ENCODE assay signal across 32 cellular contexts in the genomic region with DNA sequence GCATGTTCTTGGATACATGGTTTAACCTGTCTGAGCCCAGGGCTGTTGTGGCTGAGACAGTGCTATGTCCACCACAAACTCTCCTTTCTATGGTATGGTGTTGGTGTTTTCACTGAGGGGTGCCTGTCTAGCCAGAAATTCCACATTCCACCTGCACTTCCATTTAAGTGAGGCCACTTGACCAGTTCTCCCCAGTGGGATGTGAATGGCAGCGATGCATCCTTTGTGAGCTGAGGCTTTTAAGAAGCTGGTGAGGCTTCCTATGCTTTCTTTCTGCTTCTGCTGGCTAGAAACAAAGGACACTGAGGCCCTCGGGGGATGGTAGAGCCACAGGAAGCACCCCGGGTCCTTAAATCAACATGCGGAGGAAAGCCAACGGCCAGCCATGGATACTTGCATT.
A peak's percentile ranks its signal among the peaks of the same experiment; 100 is the strongest.
DNase-seq lines count a peak whose midpoint lies in the region; TF ChIP-seq lines count a peak whose summit lies in the region.
"Had no signal": no experiment of that assay in that cellular context is flagged by ENCODE, and none has a peak within 500 bp of the region (broad histone marks: within the 10 kb centered on the region; RNA-seq: fewer than 3 reads in every experiment).

No MANE protein-coding gene starts in this region.

- H4K5ac ChIP-seq in mesendoderm (ENCODE audit: low read length) = no peak overlapping the region

- no peak overlapping the region for H2AK5ac ChIP-seq in mesendoderm (ENCODE audit: low read length)

- no peak overlapping the region for H3K9ac ChIP-seq in endodermal cell (ENCODE audit: extremely low read depth, low read length, poor library complexity, severe bottlenecking)
- no peak overlapping the region for H3K9ac ChIP-seq in mesendoderm (ENCODE audit: low read length)

- H3K27ac Mint-ChIP-seq in endodermal cell = peak overlapping the region; percentile 74
- H3K27ac Mint-ChIP-seq in activated CD4-positive, alpha-beta memory T cell treated with anti-CD3 and anti-CD28 coated beads, Interleukin-2, amount 10 ng/mL, durations not matched to agents 7 days and 5 days = no peak overlapping the region
- H3K27ac Mint-ChIP-seq: activated T-helper 2 cell treated with anti-CD3 and anti-CD28 coated beads, Interferon-gamma antibody, Interleukin-2, Interleukin-4, amounts not matched to agents 10 μg/mL and 5 μg/mL and 100 μg/mL, durations not matched to agents 14 hours and 24 hours and 36 hours; CD4-positive, alpha-beta T cell; dendritic cell treated with granulocyte-macrophage colony-stimulating factor and Interleukin-4, amounts not matched to agents 40 ng/mL and 50 ng/mL, for 4 days; IgD-negative memory B cell had no signal

- H3K56ac ChIP-seq in mesendoderm (ENCODE audit: low read length) = no peak overlapping the region

- H2BK15ac ChIP-seq in mesendoderm (replicated peaks; ENCODE audit: low read depth) = no peak overlapping the region

- 46 to 55% methylated on average over 5 of the region's 5 CpGs for WGBS in endodermal cell (ENCODE audit: insufficient coverage in 1 of 2, insufficient read length in 1 of 2), 2 experiments
- no CpG with 5 or more reads among the region's 5 CpGs for WGBS in mesendoderm (ENCODE audit: extremely low coverage, insufficient coverage, low lambda C conversion rate)
- 34 to 50% methylated on average over 4 to 5 of the region's 5 CpGs for WGBS in transverse colon (ENCODE audit: low coverage in 1 of 2), 2 donors

- H3K4me3 ChIP-seq in endodermal cell (ENCODE audit: low read length) (no peak overlapping the region), mesendoderm (ENCODE audit: low read length) (no peak overlapping the region), transverse colon (no peak overlapping the region)
- H3K4me3 ChIP-seq: body of pancreas, heart left ventricle, pancreas, skin epidermis, suprapubic skin had no signal

- POLR2A ChIA-PET in activated CD4-positive, alpha-beta memory T cell treated with anti-CD3 and anti-CD28 coated beads, Interleukin-2, amount 10 ng/mL, durations not matched to agents 7 days and 5 days (lab: Charles Lee) = no interaction called here

- peaks cover 1% of the 10 kb centered on the region for H3K9me3 Mint-ChIP-seq in endodermal cell
- H3K9me3 Mint-ChIP-seq in activated CD4-positive, alpha-beta memory T cell treated with anti-CD3 and anti-CD28 coated beads, Interleukin-2, amount 10 ng/mL, durations not matched to agents 7 days and 5 days = no peaks in the 10 kb centered on the region
- H3K9me3 Mint-ChIP-seq: activated T-helper 2 cell treated with anti-CD3 and anti-CD28 coated beads, Interferon-gamma antibody, Interleukin-2, Interleukin-4, amounts not matched to agents 10 μg/mL and 5 μg/mL and 100 μg/mL, durations not matched to agents 14 hours and 24 hours and 36 hours; CD4-positive, alpha-beta T cell; IgD-negative memory B cell had no signal

- no peaks in the 10 kb centered on the region for H3K36me3 ChIP-seq in endodermal cell (ENCODE audit: control insufficient read depth, insufficient read depth, low read length)
- no peaks in the 10 kb centered on the region for H3K36me3 ChIP-seq in mesendoderm (ENCODE audit: control insufficient read depth, insufficient read depth, low read length)
- no peaks in the 10 kb centered on the region for H3K36me3 ChIP-seq in transverse colon
- H3K36me3 ChIP-seq: heart left ventricle, pancreas, suprapubic skin had no signal

- H3K27ac ChIP-seq in endodermal cell (ENCODE audit: low read depth, low read length) (no peak overlapping the region), mesendoderm (ENCODE audit: low read depth, low read length) (no peak overlapping the region), transverse colon (no peak overlapping the region)
- H3K27ac ChIP-seq: body of pancreas, heart left ventricle, pancreas, skin epidermis, suprapubic skin had no signal

- H3K4ac ChIP-seq in mesendoderm (ENCODE audit: low read depth, low read length) = no peak overlapping the region

- intact Hi-C loops in transverse colon (cut with DNase I; ENCODE audit: low total_unique reads) = no loop called here

- CTCF ChIA-PET in activated CD4-positive, alpha-beta memory T cell treated with anti-CD3 and anti-CD28 coated beads, Interleukin-2, amount 10 ng/mL, durations not matched to agents 7 days and 5 days (lab: Charles Lee) = no interaction called here

- peak overlapping the region; percentile 28 for H3K4me3 Mint-ChIP-seq in endodermal cell
- H3K4me3 Mint-ChIP-seq in activated CD4-positive, alpha-beta memory T cell treated with anti-CD3 and anti-CD28 coated beads, Interleukin-2, amount 10 ng/mL, durations not matched to agents 7 days and 5 days = no peak overlapping the region
- H3K4me3 Mint-ChIP-seq: CD4-positive, alpha-beta T cell; dendritic cell treated with granulocyte-macrophage colony-stimulating factor and Interleukin-4, amounts not matched to agents 40 ng/mL and 50 ng/mL, for 4 days; IgD-negative memory B cell; neural crest cell had no signal

- no peak for TF ChIP-seq POLR2A in transverse colon (IDR thresholded peaks at IDR 0.05)

- TF ChIP-seq CTCF in endodermal cell (conservative IDR thresholded peaks at IDR 0.05) (no peak), transverse colon (IDR thresholded peaks at IDR 0.05) (no peak)

- H2BK5ac ChIP-seq in mesendoderm (ENCODE audit: low read length) = no peak overlapping the region

- H3K79me1 ChIP-seq in mesendoderm (ENCODE audit: low read length) = no peaks in the 10 kb centered on the region

- no peak for TF ChIP-seq EP300 in transverse colon (IDR thresholded peaks at IDR 0.05; ENCODE audit: low read depth)

- peaks cover 2% of the 10 kb centered on the region for H3K27me3 Mint-ChIP-seq in endodermal cell (ENCODE audit: insufficient read depth)
- H3K27me3 Mint-ChIP-seq in activated CD4-positive, alpha-beta memory T cell treated with anti-CD3 and anti-CD28 coated beads, Interleukin-2, amount 10 ng/mL, durations not matched to agents 7 days and 5 days = peaks cover 2% of the 10 kb centered on the region
- H3K27me3 Mint-ChIP-seq: dendritic cell treated with granulocyte-macrophage colony-stimulating factor and Interleukin-4, amounts not matched to agents 40 ng/mL and 50 ng/mL, for 4 days had no signal

- H3K4me1 ChIP-seq in endodermal cell (ENCODE audit: control insufficient read depth, insufficient read depth, low read length) = no peaks in the 10 kb centered on the region
- peaks cover 3% of the 10 kb centered on the region for H3K4me1 ChIP-seq in mesendoderm (ENCODE audit: control insufficient read depth, low read depth, low read length)
- H3K4me1 ChIP-seq in transverse colon = no peaks in the 10 kb centered on the region
- H3K4me1 ChIP-seq: body of pancreas, heart left ventricle, pancreas, suprapubic skin had no signal

- H3K18ac ChIP-seq in mesendoderm (ENCODE audit: low read length) = no peak overlapping the region

- H3K9me3 ChIP-seq in endodermal cell (ENCODE audit: control insufficient read depth, low read length) = no peaks in the 10 kb centered on the region
- no peaks in the 10 kb centered on the region for H3K9me3 ChIP-seq in transverse colon
- H3K9me3 ChIP-seq: body of pancreas, heart left ventricle, pancreas, suprapubic skin had no signal

- no peaks in the 10 kb centered on the region for H3K79me2 ChIP-seq in mesendoderm (ENCODE audit: control insufficient read depth, insufficient read depth, low read length)

- DNase-seq in DMS79 treated with DMSO at 0.1 percent for 48 hours (lab: John Stamatoyannopoulos, UW) (peak; percentile 16), NCI-H1417 treated with DMSO at 0.1 percent for 48 hours (lab: John Stamatoyannopoulos, UW) (peak; percentile 16), endodermal cell (peak; percentile 71), mesendoderm (peak; percentile 76), transverse colon (no peak), NOMO-1 (lab: John Stamatoyannopoulos, UW; ENCODE audit: unreplicated experiment in 2 of 2) (no peak)
- DNase-seq in activated CD4-positive, alpha-beta memory T cell treated with anti-CD3 and anti-CD28 coated beads, Interleukin-2, amount 10 ng/mL, durations not matched to agents 7 days and 5 days = no peak
- DNase-seq: activated CD4-positive, alpha-beta T cell treated with anti-CD3 and anti-CD28 coated beads for 48 hours; activated CD8-positive, alpha-beta memory T cell treated with anti-CD3 and anti-CD28 coated beads for 24 hours; activated naive CD4-positive, alpha-beta T cell treated with anti-CD3 and anti-CD28 coated beads, Interleukin-2, amount 50 U/mL, for 16 hours; activated T-cell treated with anti-CD3 and anti-CD28 coated beads for 4 hours; AML-193; body of pancreas; CD4-positive, alpha-beta T cell; EL; foreskin fibroblast; HCEC 1CT; heart left ventricle; MV-4-11; NCI-H1694; NCI-H2171; NCI-H526; pancreas; SHP77 treated with DMSO at 0.1 percent for 48 hours; stimulated activated naive CD4-positive, alpha-beta T cell; SW 1271 had no signal

- peaks cover 14% of the 10 kb centered on the region for H3K4me1 Mint-ChIP-seq in endodermal cell
- no peaks in the 10 kb centered on the region for H3K4me1 Mint-ChIP-seq in activated CD4-positive, alpha-beta memory T cell treated with anti-CD3 and anti-CD28 coated beads, Interleukin-2, amount 10 ng/mL, durations not matched to agents 7 days and 5 days

- no peak overlapping the region for H4K8ac ChIP-seq in mesendoderm (ENCODE audit: low read depth, low read length)

- no peak overlapping the region for H2BK120ac ChIP-seq in mesendoderm (ENCODE audit: low read depth, low read length)

- no peak overlapping the region for H3K23ac ChIP-seq in mesendoderm (ENCODE audit: low read length)

- H3K27me3 ChIP-seq in endodermal cell (ENCODE audit: control insufficient read depth, insufficient read depth, low read length, poor library complexity, severe bottlenecking) (no peaks in the 10 kb centered on the region), mesendoderm (ENCODE audit: insufficient read depth, low read length, poor library complexity) (no peaks in the 10 kb centered on the region), transverse colon (no peaks in the 10 kb centered on the region)
- H3K27me3 ChIP-seq: body of pancreas, pancreas had no signal

- no peaks in the 10 kb centered on the region for H3K36me3 Mint-ChIP-seq in endodermal cell (ENCODE audit: low read depth)
- H3K36me3 Mint-ChIP-seq in activated CD4-positive, alpha-beta memory T cell treated with anti-CD3 and anti-CD28 coated beads, Interleukin-2, amount 10 ng/mL, durations not matched to agents 7 days and 5 days (ENCODE audit: low read depth) = no peaks in the 10 kb centered on the region
- H3K36me3 Mint-ChIP-seq: IgD-negative memory B cell had no signal

- in situ Hi-C loops in transverse colon (cut with MboI; ENCODE audit: low pct_ligation_motif_present in 1 of 4, low pct_unique_long_range_greater_than_20kb in 1 of 4, low sequenced_read_pairs in 3 of 4) = no loop called here

- no peak overlapping the region for H3K4me2 ChIP-seq in mesendoderm (ENCODE audit: low read length)

Comparison
In these comparisons a context has a peak if more than half of its experiments do, and no peak if none do; other contexts are left out.
1. DNase-seq: peak in DMS79 treated with DMSO at 0.1 percent for 48 hours (single experiment), NCI-H1417 treated with DMSO at 0.1 percent for 48 hours (single experiment), endodermal cell (single experiment) and mesendoderm (single experiment); none in transverse colon (single experiment), NOMO-1 (0 of 2) and activated CD4-positive, alpha-beta memory T cell treated with anti-CD3 and anti-CD28 coated beads, Interleukin-2, amount 10 ng/mL, durations not matched to agents 7 days and 5 days (single experiment).